1 cellular context compared by ENCODE assay signal in genomic region chr13:31167490-31167889, GRCh38.
TF ChIP-seq lines count a peak whose summit lies in the region.

No MANE protein-coding gene starts in this region.

TF ChIP-seq in GM12878, 131 proteins besides CTCF, POLR2A, EP300 and RAD21 (continues in another document):
- TF ChIP-seq ZBTB40 (IDR thresholded peaks at IDR 0.05; ENCODE audit: borderline replicate concordance) (no peak), SIN3A (IDR thresholded peaks at IDR 0.05; ENCODE audit: low read depth, low read length) (no peak), EED (IDR thresholded peaks at IDR 0.05; ENCODE audit: low read depth) (no peak), EZH2 (IDR thresholded peaks at IDR 0.05; ENCODE audit: borderline replicate concordance, control insufficient read depth, low read depth, low read length) (no peak), PAX5 (IDR thresholded peaks at IDR 0.05; ENCODE audit: borderline replicate concordance, low read depth, low read length) (no peak), PML (IDR thresholded peaks at IDR 0.05; ENCODE audit: low read length) (no peak), ZNF622 (IDR thresholded peaks at IDR 0.05) (no peak), POLR2AphosphoS5 (IDR thresholded peaks at IDR 0.05; ENCODE audit: low read length) (no peak), MTA3 (IDR thresholded peaks at IDR 0.05; ENCODE audit: borderline replicate concordance, low read length) (no peak), PKNOX1 (IDR thresholded peaks at IDR 0.05) (no peak), MXI1 (IDR thresholded peaks at IDR 0.05; ENCODE audit: low read depth, low read length) (no peak), ZZZ3 (IDR thresholded peaks at IDR 0.05; ENCODE audit: control insufficient read depth, insufficient read length, low read depth) (no peak), CBFB (IDR thresholded peaks at IDR 0.05; ENCODE audit: low read depth) (no peak), JUNB (IDR thresholded peaks at IDR 0.05) (peak; percentile 81), ATF2 (IDR thresholded peaks at IDR 0.05; ENCODE audit: low read length) (peak; percentile 52), ZBTB11 (CRISPR knock-in tag; IDR thresholded peaks at IDR 0.05) (no peak), BRCA1 (IDR thresholded peaks at IDR 0.05; ENCODE audit: low read depth, low read length) (no peak), ZNF207 (IDR thresholded peaks at IDR 0.05; ENCODE audit: borderline replicate concordance) (no peak), BMI1 (IDR thresholded peaks at IDR 0.05; ENCODE audit: borderline replicate concordance) (no peak), POLR2AphosphoS2 (IDR thresholded peaks at IDR 0.05; ENCODE audit: low read depth, low read length) (no peak), PRDM15 (CRISPR knock-in tag; IDR thresholded peaks at IDR 0.05) (no peak), SMARCA5 (IDR thresholded peaks at IDR 0.05) (no peak), NRF1 (conservative IDR thresholded peaks at IDR 0.05; ENCODE audit: low read depth, low read length) (no peak), RELA (IDR thresholded peaks at IDR 0.05; ENCODE audit: borderline replicate concordance, partially characterized antibody) (no peak), RBBP5 (conservative IDR thresholded peaks at IDR 0.05) (no peak), IRF4 (IDR thresholded peaks at IDR 0.05; ENCODE audit: low read depth, low read length) (peak; percentile 71; the same call in 1 of the 2 replicates), MLLT1 (IDR thresholded peaks at IDR 0.05) (no peak), NFIC (IDR thresholded peaks at IDR 0.05; ENCODE audit: low read depth, low read length) (peak; percentile 13; the same call in 1 of the 2 replicates), LARP7 (IDR thresholded peaks at IDR 0.05) (no peak), BCL11A (IDR thresholded peaks at IDR 0.05; ENCODE audit: low read depth, low read length) (0 out of 2 replicates have a peak, but pooled peaks have one; percentile 16), SMAD1 (IDR thresholded peaks at IDR 0.05; ENCODE audit: low read depth, partially characterized antibody) (no peak), CEBPB (IDR thresholded peaks at IDR 0.05; ENCODE audit: borderline replicate concordance in 1 of 2, low read depth in 2 of 2, low read length in 2 of 2) (no peak), SREBF1 (IDR thresholded peaks at IDR 0.05; ENCODE audit: low read length) (no peak), NBN (IDR thresholded peaks at IDR 0.05) (0 out of 2 replicates have a peak, but pooled peaks have one; percentile 27), MEF2B (IDR thresholded peaks at IDR 0.05; ENCODE audit: partially characterized antibody, poor library complexity, severe bottlenecking) (peak; percentile 64), CREB1 (IDR thresholded peaks at IDR 0.05; ENCODE audit: low read depth) (no peak), YY1 (IDR thresholded peaks at IDR 0.05; ENCODE audit: low read depth, low read length) (no peak), TCF12 (IDR thresholded peaks at IDR 0.05; ENCODE audit: low read depth, low read length) (no peak), USF2 (IDR thresholded peaks at IDR 0.05; ENCODE audit: borderline replicate concordance, low read depth, low read length) (no peak), SUZ12 (IDR thresholded peaks at IDR 0.05; ENCODE audit: unreplicated experiment) (no peak), CHD1 (IDR thresholded peaks at IDR 0.05; ENCODE audit: low read depth, low read length) (no peak), CEBPZ (IDR thresholded peaks at IDR 0.05; ENCODE audit: low read depth, low read length) (no peak), MTA2 (IDR thresholded peaks at IDR 0.05; ENCODE audit: low read depth) (peak; percentile 74), CBX5 (IDR thresholded peaks at IDR 0.05; ENCODE audit: low read depth) (no peak), NR2C1 (IDR thresholded peaks at IDR 0.05) (no peak), MAX (IDR thresholded peaks at IDR 0.05; ENCODE audit: low read depth, low read length) (no peak)
